In the genomic region with DNA sequence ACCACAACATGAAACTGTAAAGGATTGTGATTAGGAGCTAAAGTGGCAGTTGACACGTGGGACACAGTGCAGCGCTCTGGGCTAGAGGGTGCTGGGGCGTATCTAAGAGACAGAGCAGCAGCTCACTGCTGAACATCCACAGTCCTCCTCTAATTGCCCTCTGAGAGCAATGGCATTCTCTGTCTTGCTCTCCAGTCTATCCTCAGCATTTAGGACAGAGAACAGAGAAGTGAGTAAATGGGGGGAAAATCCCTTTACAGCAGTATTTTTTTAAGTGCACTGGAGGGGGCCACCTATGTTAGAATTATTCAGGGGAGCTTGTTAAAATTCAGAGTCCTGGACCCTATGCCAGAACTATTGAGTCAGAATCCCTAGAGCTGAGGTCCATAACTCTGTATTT, we compare ENCODE assay signal across 16 cellular contexts. TPM values are rescaled to one million over a fixed set of nuclear protein-coding genes. Genes with fewer than 3 reads are reported as not detected.
DNase-seq lines count a peak whose midpoint lies in the region; ATAC-seq, FAIRE-seq and TF ChIP-seq lines count a peak whose summit lies in the region.
"Had no signal": no experiment of that assay in that cellular context is flagged by ENCODE, and none has a peak within 500 bp of the region (broad histone marks: within the 10 kb centered on the region; RNA-seq: fewer than 3 reads in every experiment).

No MANE protein-coding gene starts in this region.

- ATAC-seq in HG02870 (IDR thresholded peaks at IDR 0.05; ENCODE audit: unreplicated experiment): peak; percentile 45
- ATAC-seq: activated CD8-positive, alpha-beta memory T cell treated with anti-CD3 and anti-CD28 coated beads, Interleukin-2, amount 10 ng/mL, durations not matched to agents 7 days and 5 days; naive thymus-derived CD4-positive, alpha-beta T cell; PC-3 had no signal

- peak; percentile 72 for FAIRE-seq in GM19239 (lab: Jason Lieb, UNC)
- no peak for FAIRE-seq in H54 (lab: Jason Lieb, UNC)
- FAIRE-seq: kidney had no signal

- no peak for TF ChIP-seq POLR2A in H54 (IDR thresholded peaks at IDR 0.05; ENCODE audit: low read depth, low read length)

- no peak for TF ChIP-seq CTCF in GM12865 (IDR thresholded peaks at IDR 0.05; ENCODE audit: insufficient read depth, low read depth, low read length, missing control alignments)

- DNase-seq in GM12865 (ENCODE audit: low read depth): peak; percentile 31
- no peak for DNase-seq in GM19239 (ENCODE audit: insufficient read length, low spot score)
- peak; percentile 12 for DNase-seq in SK-N-DZ (ENCODE audit: low spot score)
- no peak for DNase-seq in H54 (ENCODE audit: insufficient read length, low spot score)
- DNase-seq in Ammon's horn (ENCODE audit: low spot score): no peak
- no peak for DNase-seq in NCI-H2029 treated with DMSO at 0.1 percent for 48 hours (lab: John Stamatoyannopoulos, UW)
- DNase-seq in NCI-H69 (lab: John Stamatoyannopoulos, UW): no peak
- DNase-seq: activated CD8-positive, alpha-beta memory T cell treated with anti-CD3 and anti-CD28 coated beads, Interleukin-2, amount 10 ng/mL, durations not matched to agents 7 days and 5 days; AML-193; aorta; foreskin melanocyte; kidney; naive thymus-derived CD4-positive, alpha-beta T cell; NCI-H2171 treated with DMSO at 0.1 percent for 48 hours; PC-3 had no signal

- H3K4me3 ChIP-seq in GM12865 (ENCODE audit: low read depth, low read length): no peak overlapping the region

RNA-seq across cellular contexts. Expression of a gene that starts 4.2 kb away (rescaled TPM):
- not detected in 2 replicates for polyA plus RNA-seq in SK-N-DZ (2014; cell fraction: cytosol; rRNA removed)
- polyA plus RNA-seq in SK-N-DZ (2014; cell fraction: nucleus; rRNA removed): not detected in 2 replicates

Comparison
In these comparisons a context has a peak if more than half of its experiments do, and no peak if none do; other contexts are left out.
1. DNase-seq: peak in GM12865 (single experiment) and SK-N-DZ (single experiment); none in GM19239 (single experiment), H54 (single experiment), Ammon's horn (single experiment), NCI-H2029 treated with DMSO at 0.1 percent for 48 hours (single experiment) and NCI-H69 (single experiment).